14 cellular contexts compared by ENCODE assay signal in the genomic region with DNA sequence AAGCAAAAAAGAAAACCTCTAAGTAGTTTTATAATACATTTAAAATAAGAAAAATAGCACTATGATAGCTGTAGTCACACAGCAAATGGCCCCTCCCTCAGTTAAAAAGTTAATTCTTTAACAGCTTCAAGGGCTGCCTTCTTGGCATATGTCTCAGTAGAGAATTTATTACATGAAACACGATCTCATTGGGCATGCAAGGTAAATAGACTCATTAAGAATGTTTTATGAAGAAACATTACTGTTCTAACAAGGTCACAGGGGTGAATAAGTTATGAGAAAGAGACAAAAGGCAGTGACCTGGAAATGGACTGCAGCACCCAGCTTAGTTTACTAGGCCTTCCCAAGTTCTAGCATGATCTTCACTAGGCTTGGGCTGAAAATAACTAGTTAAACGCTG.
DNase-seq lines count a peak whose midpoint lies in the region; ATAC-seq, FAIRE-seq and TF ChIP-seq lines count a peak whose summit lies in the region.
"Had no signal": no experiment of that assay in that cellular context is flagged by ENCODE, and none has a peak within 500 bp of the region (broad histone marks: within the 10 kb centered on the region; RNA-seq: fewer than 3 reads in every experiment).

No MANE protein-coding gene starts in this region.

- no peak overlapping the region for H3K4me2 ChIP-seq in keratinocyte (ENCODE audit: control insufficient read depth, extremely low read depth, insufficient read depth, low read depth, low read length)

- 18 to 27% methylated on average over 2 of the region's 2 CpGs for WGBS in pancreas, 2 donors

- H2AFZ ChIP-seq in keratinocyte (ENCODE audit: control insufficient read depth, low read length): peak overlapping the region; percentile 77

- peaks cover 35% of the 10 kb centered on the region for H3K4me1 Mint-ChIP-seq in mesothelial cell of epicardium
- H3K4me1 Mint-ChIP-seq in activated CD8-positive, alpha-beta T cell treated with anti-CD3 and anti-CD28 coated beads, Interleukin-2, amount 10 ng/mL, durations not matched to agents 7 days and 5 days (ENCODE audit: low read depth): no peaks in the 10 kb centered on the region
- no peaks in the 10 kb centered on the region for H3K4me1 Mint-ChIP-seq in activated T-helper 2 cell treated with anti-CD3 and anti-CD28 coated beads, Interferon-gamma antibody, Interleukin-2, Interleukin-4, amounts not matched to agents 10 μg/mL and 5 μg/mL and 100 μg/mL, durations not matched to agents 14 hours and 24 hours and 36 hours (ENCODE audit: low read depth)

- dilution Hi-C loops in keratinocyte (cut with MboI; ENCODE audit: extremely low pct_ligation_motif_present, low sequenced_read_pairs): no loop called here

- H3K9me3 Mint-ChIP-seq in mesothelial cell of epicardium: no peaks in the 10 kb centered on the region
- no peaks in the 10 kb centered on the region for H3K9me3 Mint-ChIP-seq in activated CD8-positive, alpha-beta T cell treated with anti-CD3 and anti-CD28 coated beads, Interleukin-2, amount 10 ng/mL, durations not matched to agents 7 days and 5 days (ENCODE audit: insufficient read depth)
- H3K9me3 Mint-ChIP-seq in activated T-helper 2 cell treated with anti-CD3 and anti-CD28 coated beads, Interferon-gamma antibody, Interleukin-2, Interleukin-4, amounts not matched to agents 10 μg/mL and 5 μg/mL and 100 μg/mL, durations not matched to agents 14 hours and 24 hours and 36 hours: no peaks in the 10 kb centered on the region
- H3K9me3 Mint-ChIP-seq: CD4-positive, alpha-beta memory T cell had no signal

- no peaks in the 10 kb centered on the region for H3K79me2 ChIP-seq in keratinocyte (ENCODE audit: control insufficient read depth, insufficient read depth, low read length)

- DNase-seq in NCI-H2171 (lab: John Stamatoyannopoulos, UW): peak; percentile 2
- DNase-seq in keratinocyte (ENCODE audit: low read depth, low spot score): no peak
- no peak for DNase-seq in pancreas
- no peak for DNase-seq in mesothelial cell of epicardium (ENCODE audit: low spot score in 2 of 2, unreplicated experiment in 2 of 2)
- no peak for DNase-seq in activated CD8-positive, alpha-beta T cell treated with anti-CD3 and anti-CD28 coated beads, Interleukin-2, amount 10 ng/mL, durations not matched to agents 7 days and 5 days
- DNase-seq in activated T-helper 2 cell treated with anti-CD3 and anti-CD28 coated beads, Interferon-gamma antibody, Interleukin-2, Interleukin-4, amounts not matched to agents 10 μg/mL and 5 μg/mL and 100 μg/mL, durations not matched to agents 14 hours and 24 hours and 36 hours (ENCODE audit: low spot score): no peak
- DNase-seq: BE2C; CD4-positive, alpha-beta memory T cell; IMR-90; NCI-H1436 treated with DMSO at 0.1 percent for 48 hours; NCI-H2107; NCI-H446 treated with DMSO at 0.1 percent for 48 hours; NCI-H774 had no signal

- CTCF ChIA-PET in HEK293 (lab: Yijun Ruan, JAX): interaction anchor here (0.6 kb wide), 2 partner anchors 239 to 979 kb away, joined by 3 to 4 read pairs; no protein-coding TSS in a partner anchor
- CTCF ChIA-PET in activated CD8-positive, alpha-beta T cell treated with anti-CD3 and anti-CD28 coated beads, Interleukin-2, amount 10 ng/mL, durations not matched to agents 7 days and 5 days (lab: Charles Lee): no interaction called here

- ATAC-seq in pancreas: peak in 3 of 4 donors; percentile 35 to 77 (median 77)
- ATAC-seq in activated CD8-positive, alpha-beta T cell treated with anti-CD3 and anti-CD28 coated beads, Interleukin-2, amount 10 ng/mL, durations not matched to agents 7 days and 5 days: no peak

- H3K27me3 ChIP-seq in keratinocyte (ENCODE audit: control insufficient read depth, extremely low read depth, insufficient read depth, low read length): no peaks in the 10 kb centered on the region
- no peaks in the 10 kb centered on the region for H3K27me3 ChIP-seq in pancreas
- H3K27me3 ChIP-seq: BE2C had no signal

- H3K9me1 ChIP-seq in keratinocyte (ENCODE audit: control insufficient read depth, extremely low read depth, insufficient read depth, low read length): no peaks in the 10 kb centered on the region

- FAIRE-seq in keratinocyte (lab: Jason Lieb, UNC) (peak; percentile 55), pancreas (lab: Jason Lieb, UNC) (no peak)

- no peaks in the 10 kb centered on the region for H3K36me3 ChIP-seq in HEK293 (ENCODE audit: control insufficient read depth in 2 of 2, insufficient read depth in 1 of 2, low read length in 2 of 2)
- H3K36me3 ChIP-seq in keratinocyte (ENCODE audit: control insufficient read depth in 2 of 2, extremely low read depth in 1 of 2, insufficient read depth in 2 of 2, low read length in 2 of 2): no peaks in the 10 kb centered on the region
- H3K36me3 ChIP-seq in pancreas: no peaks in the 10 kb centered on the region
- H3K36me3 ChIP-seq: BE2C had no signal

- H3K9ac ChIP-seq in keratinocyte (ENCODE audit: control insufficient read depth, extremely low read depth, insufficient read depth, low read length): no peak overlapping the region

- H3K9me3 ChIP-seq in HEK293 (ENCODE audit: control insufficient read depth, insufficient read depth, low read depth, low read length) (no peaks in the 10 kb centered on the region), keratinocyte (ENCODE audit: control insufficient read depth, low read depth, low read length) (no peaks in the 10 kb centered on the region), pancreas (no peaks in the 10 kb centered on the region)
- H3K9me3 ChIP-seq: BE2C had no signal

- H3K4me3 Mint-ChIP-seq in mesothelial cell of epicardium: no peak overlapping the region
- H3K4me3 Mint-ChIP-seq in activated CD8-positive, alpha-beta T cell treated with anti-CD3 and anti-CD28 coated beads, Interleukin-2, amount 10 ng/mL, durations not matched to agents 7 days and 5 days: no peak overlapping the region
- H3K4me3 Mint-ChIP-seq in activated T-helper 2 cell treated with anti-CD3 and anti-CD28 coated beads, Interferon-gamma antibody, Interleukin-2, Interleukin-4, amounts not matched to agents 10 μg/mL and 5 μg/mL and 100 μg/mL, durations not matched to agents 14 hours and 24 hours and 36 hours (ENCODE audit: low read depth): no peak overlapping the region
- H3K4me3 Mint-ChIP-seq: CD4-positive, alpha-beta memory T cell had no signal

- no peak for TF ChIP-seq CTCF in HEK293 (tag by site-specific recombination; IDR thresholded peaks at IDR 0.05)
- no peak for TF ChIP-seq CTCF in keratinocyte (optimal IDR thresholded peaks at IDR 0.05 in 1 of 3, IDR thresholded peaks at IDR 0.05 in 1 of 3, conservative IDR thresholded peaks at IDR 0.05 in 1 of 3; ENCODE audit: extremely low read depth in 1 of 3, insufficient read depth in 2 of 3, low read length in 3 of 3)
- TF ChIP-seq CTCF in pancreas (IDR thresholded peaks at IDR 0.05): no peak
- no peak for TF ChIP-seq CTCF in mesothelial cell of epicardium (IDR thresholded peaks at IDR 0.05; ENCODE audit: unreplicated experiment)

- H3K27ac Mint-ChIP-seq in mesothelial cell of epicardium: no peak overlapping the region
- no peak overlapping the region for H3K27ac Mint-ChIP-seq in activated CD8-positive, alpha-beta T cell treated with anti-CD3 and anti-CD28 coated beads, Interleukin-2, amount 10 ng/mL, durations not matched to agents 7 days and 5 days
- no peak overlapping the region for H3K27ac Mint-ChIP-seq in activated T-helper 2 cell treated with anti-CD3 and anti-CD28 coated beads, Interferon-gamma antibody, Interleukin-2, Interleukin-4, amounts not matched to agents 10 μg/mL and 5 μg/mL and 100 μg/mL, durations not matched to agents 14 hours and 24 hours and 36 hours
- H3K27ac Mint-ChIP-seq: CD4-positive, alpha-beta memory T cell had no signal

- H3K36me3 Mint-ChIP-seq in mesothelial cell of epicardium: no peaks in the 10 kb centered on the region
- H3K36me3 Mint-ChIP-seq in activated CD8-positive, alpha-beta T cell treated with anti-CD3 and anti-CD28 coated beads, Interleukin-2, amount 10 ng/mL, durations not matched to agents 7 days and 5 days (ENCODE audit: low read depth): no peaks in the 10 kb centered on the region
- H3K36me3 Mint-ChIP-seq in activated T-helper 2 cell treated with anti-CD3 and anti-CD28 coated beads, Interferon-gamma antibody, Interleukin-2, Interleukin-4, amounts not matched to agents 10 μg/mL and 5 μg/mL and 100 μg/mL, durations not matched to agents 14 hours and 24 hours and 36 hours (ENCODE audit: low read depth): no peaks in the 10 kb centered on the region

- intact Hi-C loops in pancreas (cut with DNase I): no loop called here
- intact Hi-C loops in activated T-helper 2 cell treated with anti-CD3 and anti-CD28 coated beads, Interferon-gamma antibody, Interleukin-2, Interleukin-4, amounts not matched to agents 10 μg/mL and 5 μg/mL and 100 μg/mL, durations not matched to agents 14 hours and 24 hours and 36 hours (cut with micrococcal nuclease): no loop called here

- H3K4me3 ChIP-seq in HEK293 (ENCODE audit: low read depth, low read length) (no peak overlapping the region), keratinocyte (ENCODE audit: control insufficient read depth in 2 of 3, extremely low read depth in 1 of 3, insufficient read depth in 2 of 3, low read depth in 1 of 3, low read length in 3 of 3) (no peak overlapping the region), pancreas (no peak overlapping the region)

- no peaks in the 10 kb centered on the region for H3K27me3 Mint-ChIP-seq in mesothelial cell of epicardium (ENCODE audit: low read depth)
- H3K27me3 Mint-ChIP-seq in activated CD8-positive, alpha-beta T cell treated with anti-CD3 and anti-CD28 coated beads, Interleukin-2, amount 10 ng/mL, durations not matched to agents 7 days and 5 days (ENCODE audit: low read depth): no peaks in the 10 kb centered on the region
- no peaks in the 10 kb centered on the region for H3K27me3 Mint-ChIP-seq in activated T-helper 2 cell treated with anti-CD3 and anti-CD28 coated beads, Interferon-gamma antibody, Interleukin-2, Interleukin-4, amounts not matched to agents 10 μg/mL and 5 μg/mL and 100 μg/mL, durations not matched to agents 14 hours and 24 hours and 36 hours (ENCODE audit: low read depth)
- H3K27me3 Mint-ChIP-seq: CD4-positive, alpha-beta memory T cell had no signal

- H4K20me1 ChIP-seq in keratinocyte (ENCODE audit: control insufficient read depth, extremely low read depth, insufficient read depth, low read length): no peaks in the 10 kb centered on the region

- H3K27ac ChIP-seq in HEK293 (ENCODE audit: extremely low read depth, low read depth, low read length) (no peak overlapping the region), keratinocyte (ENCODE audit: control insufficient read depth, insufficient read depth, low read length) (no peak overlapping the region), pancreas (no peak overlapping the region)

- POLR2A ChIA-PET in HEK293 (lab: Yijun Ruan, JAX): no interaction called here
- POLR2A ChIA-PET in activated CD8-positive, alpha-beta T cell treated with anti-CD3 and anti-CD28 coated beads, Interleukin-2, amount 10 ng/mL, durations not matched to agents 7 days and 5 days (lab: Charles Lee): no interaction called here

- H3K4me1 ChIP-seq in HEK293 (ENCODE audit: control insufficient read depth, insufficient read depth, low read length) (peaks cover 7% of the 10 kb centered on the region; the same call in 1 of the 2 replicates), keratinocyte (ENCODE audit: control insufficient read depth, extremely low read depth, insufficient read depth, low read length) (peaks cover 24% of the 10 kb centered on the region), pancreas (peaks cover 3 to 13% (median 10%) of the 10 kb centered on the region in 3 donors)
- H3K4me1 ChIP-seq: BE2C had no signal
